ENCODE assay signal across 1 cellular context in the genomic region with DNA sequence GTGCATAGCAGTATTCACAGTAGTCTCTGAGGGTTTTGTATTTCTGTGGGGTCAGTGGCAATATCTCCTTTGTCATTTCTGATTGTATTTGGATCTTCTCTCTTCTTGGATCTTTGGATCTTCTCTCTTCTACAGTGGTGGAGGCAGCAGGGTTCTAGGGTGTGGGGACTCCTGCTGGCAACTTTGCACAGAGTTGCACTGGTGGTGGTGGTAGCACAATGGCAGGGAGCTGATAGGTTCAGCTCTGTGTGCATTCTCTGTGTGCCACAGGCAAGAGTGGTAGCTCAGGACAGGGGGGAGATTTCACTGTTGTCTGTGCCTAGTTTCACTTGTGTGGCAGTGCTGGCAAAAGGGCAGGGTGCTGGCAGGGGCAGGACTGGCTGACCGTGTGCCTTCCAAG.
TF ChIP-seq lines count a peak whose summit lies in the region.

No MANE protein-coding gene starts in this region.

TF ChIP-seq in WTC11, 78 proteins besides CTCF, POLR2A, EP300 and RAD21:
- TF ChIP-seq PRRX2 (CRISPR knock-in tag; IDR thresholded peaks at IDR 0.05) (no peak), CREM (CRISPR knock-in tag; IDR thresholded peaks at IDR 0.05) (no peak), ESRRA (CRISPR knock-in tag; IDR thresholded peaks at IDR 0.05; ENCODE audit: borderline replicate concordance) (no peak), ATF1 (CRISPR knock-in tag; IDR thresholded peaks at IDR 0.05) (no peak), NFYB (CRISPR knock-in tag; conservative IDR thresholded peaks at IDR 0.05; ENCODE audit: low read depth) (no peak), MXD4 (CRISPR knock-in tag; IDR thresholded peaks at IDR 0.05; ENCODE audit: borderline replicate concordance) (no peak), CREB1 (CRISPR knock-in tag; IDR thresholded peaks at IDR 0.05) (no peak), FOXK1 (CRISPR knock-in tag; IDR thresholded peaks at IDR 0.05) (no peak), NR2C2 (CRISPR knock-in tag; IDR thresholded peaks at IDR 0.05) (no peak), JAZF1 (CRISPR knock-in tag; IDR thresholded peaks at IDR 0.05) (no peak)
- TF ChIP-seq, protein P1, sequence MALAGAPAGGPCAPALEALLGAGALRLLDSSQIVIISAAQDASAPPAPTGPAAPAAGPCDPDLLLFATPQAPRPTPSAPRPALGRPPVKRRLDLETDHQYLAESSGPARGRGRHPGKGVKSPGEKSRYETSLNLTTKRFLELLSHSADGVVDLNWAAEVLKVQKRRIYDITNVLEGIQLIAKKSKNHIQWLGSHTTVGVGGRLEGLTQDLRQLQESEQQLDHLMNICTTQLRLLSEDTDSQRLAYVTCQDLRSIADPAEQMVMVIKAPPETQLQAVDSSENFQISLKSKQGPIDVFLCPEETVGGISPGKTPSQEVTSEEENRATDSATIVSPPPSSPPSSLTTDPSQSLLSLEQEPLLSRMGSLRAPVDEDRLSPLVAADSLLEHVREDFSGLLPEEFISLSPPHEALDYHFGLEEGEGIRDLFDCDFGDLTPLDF (CRISPR knock-in tag; IDR thresholded peaks at IDR 0.05): no peak
- TF ChIP-seq, protein P2, sequence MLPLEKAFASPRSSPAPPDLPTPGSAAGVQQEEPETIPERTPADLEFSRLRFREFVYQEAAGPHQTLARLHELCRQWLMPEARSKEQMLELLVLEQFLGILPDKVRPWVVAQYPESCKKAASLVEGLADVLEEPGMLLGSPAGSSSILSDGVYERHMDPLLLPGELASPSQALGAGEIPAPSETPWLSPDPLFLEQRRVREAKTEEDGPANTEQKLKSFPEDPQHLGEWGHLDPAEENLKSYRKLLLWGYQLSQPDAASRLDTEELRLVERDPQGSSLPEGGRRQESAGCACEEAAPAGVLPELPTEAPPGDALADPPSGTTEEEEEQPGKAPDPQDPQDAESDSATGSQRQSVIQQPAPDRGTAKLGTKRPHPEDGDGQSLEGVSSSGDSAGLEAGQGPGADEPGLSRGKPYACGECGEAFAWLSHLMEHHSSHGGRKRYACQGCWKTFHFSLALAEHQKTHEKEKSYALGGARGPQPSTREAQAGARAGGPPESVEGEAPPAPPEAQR (CRISPR knock-in tag; IDR thresholded peaks at IDR 0.05): no peak
- TF ChIP-seq, protein P3, sequence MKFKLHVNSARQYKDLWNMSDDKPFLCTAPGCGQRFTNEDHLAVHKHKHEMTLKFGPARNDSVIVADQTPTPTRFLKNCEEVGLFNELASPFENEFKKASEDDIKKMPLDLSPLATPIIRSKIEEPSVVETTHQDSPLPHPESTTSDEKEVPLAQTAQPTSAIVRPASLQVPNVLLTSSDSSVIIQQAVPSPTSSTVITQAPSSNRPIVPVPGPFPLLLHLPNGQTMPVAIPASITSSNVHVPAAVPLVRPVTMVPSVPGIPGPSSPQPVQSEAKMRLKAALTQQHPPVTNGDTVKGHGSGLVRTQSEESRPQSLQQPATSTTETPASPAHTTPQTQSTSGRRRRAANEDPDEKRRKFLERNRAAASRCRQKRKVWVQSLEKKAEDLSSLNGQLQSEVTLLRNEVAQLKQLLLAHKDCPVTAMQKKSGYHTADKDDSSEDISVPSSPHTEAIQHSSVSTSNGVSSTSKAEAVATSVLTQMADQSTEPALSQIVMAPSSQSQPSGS (CRISPR knock-in tag; IDR thresholded peaks at IDR 0.05; ENCODE audit: borderline replicate concordance, low read depth): no peak
- TF ChIP-seq, protein P4, sequence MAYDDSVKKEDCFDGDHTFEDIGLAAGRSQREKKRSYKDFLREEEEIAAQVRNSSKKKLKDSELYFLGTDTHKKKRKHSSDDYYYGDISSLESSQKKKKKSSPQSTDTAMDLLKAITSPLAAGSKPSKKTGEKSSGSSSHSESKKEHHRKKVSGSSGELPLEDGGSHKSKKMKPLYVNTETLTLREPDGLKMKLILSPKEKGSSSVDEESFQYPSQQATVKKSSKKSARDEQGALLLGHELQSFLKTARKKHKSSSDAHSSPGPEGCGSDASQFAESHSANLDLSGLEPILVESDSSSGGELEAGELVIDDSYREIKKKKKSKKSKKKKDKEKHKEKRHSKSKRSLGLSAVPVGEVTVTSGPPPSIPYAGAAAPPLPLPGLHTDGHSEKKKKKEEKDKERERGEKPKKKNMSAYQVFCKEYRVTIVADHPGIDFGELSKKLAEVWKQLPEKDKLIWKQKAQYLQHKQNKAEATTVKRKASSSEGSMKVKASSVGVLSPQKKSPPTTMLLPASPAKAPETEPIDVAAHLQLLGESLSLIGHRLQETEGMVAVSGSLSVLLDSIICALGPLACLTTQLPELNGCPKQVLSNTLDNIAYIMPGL (CRISPR knock-in tag; IDR thresholded peaks at IDR 0.05): no peak
- TF ChIP-seq, protein P5, sequence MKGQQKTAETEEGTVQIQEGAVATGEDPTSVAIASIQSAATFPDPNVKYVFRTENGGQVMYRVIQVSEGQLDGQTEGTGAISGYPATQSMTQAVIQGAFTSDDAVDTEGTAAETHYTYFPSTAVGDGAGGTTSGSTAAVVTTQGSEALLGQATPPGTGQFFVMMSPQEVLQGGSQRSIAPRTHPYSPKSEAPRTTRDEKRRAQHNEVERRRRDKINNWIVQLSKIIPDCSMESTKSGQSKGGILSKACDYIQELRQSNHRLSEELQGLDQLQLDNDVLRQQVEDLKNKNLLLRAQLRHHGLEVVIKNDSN (CRISPR knock-in tag; IDR thresholded peaks at IDR 0.05): no peak
